Comparison of ENCODE assay signal across 20 cellular contexts in the genomic region with DNA sequence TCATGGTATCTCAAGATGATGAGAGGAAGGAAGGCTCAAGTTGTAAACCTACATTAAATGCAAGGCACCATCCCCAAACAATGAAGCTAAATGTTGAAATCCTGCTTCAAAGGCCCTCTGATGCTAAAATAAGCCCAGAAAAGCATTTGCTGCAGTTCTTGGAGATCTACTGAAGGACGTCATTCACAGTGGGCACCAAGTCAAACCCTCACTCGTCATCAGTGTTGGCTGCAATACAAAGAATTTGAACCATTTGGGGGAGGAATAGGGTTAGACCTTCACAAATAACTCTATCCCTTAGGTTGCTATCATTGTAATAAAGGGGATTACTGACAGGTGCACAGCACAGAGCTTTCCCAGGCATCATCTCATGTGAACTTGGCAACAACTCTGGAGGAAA. TPM values are rescaled to one million over a fixed set of nuclear protein-coding genes. Genes with fewer than 3 reads are reported as not detected.
DNase-seq lines count a peak whose midpoint lies in the region; ATAC-seq and TF ChIP-seq lines count a peak whose summit lies in the region.
"Had no signal": no experiment of that assay in that cellular context is flagged by ENCODE, and none has a peak within 500 bp of the region (broad histone marks: within the 10 kb centered on the region; RNA-seq: fewer than 3 reads in every experiment).

No MANE protein-coding gene starts in this region.

- CTCF ChIA-PET in AG04450 (lab: Charles Lee) = interaction anchor here (0.6 kb wide), 1 partner anchor 28 kb away, joined by 5 read pairs; no protein-coding TSS in a partner anchor

- peaks cover 4% of the 10 kb centered on the region for H3K4me1 ChIP-seq in lower lobe of right lung
- no peaks in the 10 kb centered on the region for H3K4me1 ChIP-seq in foreskin keratinocyte
- no peaks in the 10 kb centered on the region for H3K4me1 ChIP-seq in hepatocyte (ENCODE audit: insufficient read depth)
- H3K4me1 ChIP-seq: sigmoid colon had no signal

- ATAC-seq in lower lobe of right lung = peak; percentile 47 to 84
- ATAC-seq in foreskin keratinocyte = no peak
- ATAC-seq: effector memory CD8-positive, alpha-beta T cell; Panc1 had no signal

- no peaks in the 10 kb centered on the region for H3K9me2 ChIP-seq in hepatocyte (replicated peaks; ENCODE audit: insufficient read depth)

- H3K4me1 Mint-ChIP-seq in chondrocyte (ENCODE audit: low read depth) = peaks cover 5% of the 10 kb centered on the region
- H3K4me1 Mint-ChIP-seq: mesothelial cell of epicardium had no signal

- H3K27me3 Mint-ChIP-seq in chondrocyte (ENCODE audit: low read depth) = no peaks in the 10 kb centered on the region
- H3K27me3 Mint-ChIP-seq: effector memory CD8-positive, alpha-beta T cell had no signal

- no peak for TF ChIP-seq CTCF in AG04450 (IDR thresholded peaks at IDR 0.05; ENCODE audit: low read depth, low read length)
- TF ChIP-seq CTCF in brain microvascular endothelial cell (IDR thresholded peaks at IDR 0.05; ENCODE audit: low read depth, low read length, missing control alignments) = no peak
- TF ChIP-seq CTCF in lower lobe of right lung (IDR thresholded peaks at IDR 0.05) = no peak
- no peak for TF ChIP-seq CTCF in foreskin keratinocyte (conservative IDR thresholded peaks at IDR 0.05)
- TF ChIP-seq CTCF in chondrocyte (IDR thresholded peaks at IDR 0.05) = no peak
- no peak for TF ChIP-seq CTCF in hepatocyte (IDR thresholded peaks at IDR 0.05; ENCODE audit: poor library complexity)

- no peaks in the 10 kb centered on the region for H4K20me1 ChIP-seq in hepatocyte (ENCODE audit: insufficient read depth, poor library complexity, severe bottlenecking)

- no peaks in the 10 kb centered on the region for H3K79me2 ChIP-seq in hepatocyte

- H3K36me3 Mint-ChIP-seq in chondrocyte (ENCODE audit: low read depth) = no peaks in the 10 kb centered on the region
- H3K36me3 Mint-ChIP-seq: mesothelial cell of epicardium had no signal

- DNase-seq in AG04450 (ENCODE audit: low read depth, low spot score) = peak; percentile 71
- peak; percentile 65 for DNase-seq in HCEC 1CT
- peak; percentile 52 for DNase-seq in brain microvascular endothelial cell
- DNase-seq in lower lobe of right lung = no peak
- DNase-seq in SW 1271 (lab: John Stamatoyannopoulos, UW) = no peak
- no peak for DNase-seq in foreskin keratinocyte
- DNase-seq in chondrocyte (ENCODE audit: low spot score) = no peak
- no peak for DNase-seq in hepatocyte (ENCODE audit: low spot score)
- DNase-seq: activated CD4-positive, alpha-beta T cell treated with anti-CD3 and anti-CD28 coated beads, Interleukin-2, amount 50 U/mL, for 48 hours; activated naive CD4-positive, alpha-beta T cell treated with anti-CD3 and anti-CD28 coated beads, Interleukin-2, amount 50 U/mL, for 16 hours; activated T-cell treated with anti-CD3 and anti-CD28 coated beads, Interleukin-2, amount 50 U/mL, for 1 hour; AML-193; effector memory CD8-positive, alpha-beta T cell; GDM1; H7; NCI-H2029; NCI-H524 treated with DMSO at 0.1 percent for 48 hours; sigmoid colon had no signal

- POLR2A ChIA-PET in AG04450 (lab: Yijun Ruan, JAX) = interaction anchor here (0.8 kb wide), 1 partner anchor 9 kb away, joined by 3 read pairs; no protein-coding TSS in a partner anchor

- intact Hi-C loops in lower lobe of right lung (cut with DNase I) = no loop called here

- H3K4me3 Mint-ChIP-seq in chondrocyte (ENCODE audit: unreplicated experiment) = no peak overlapping the region
- H3K4me3 Mint-ChIP-seq: effector memory CD8-positive, alpha-beta T cell; mesothelial cell of epicardium had no signal

- H3K9me3 Mint-ChIP-seq in chondrocyte (ENCODE audit: low read depth) = no peaks in the 10 kb centered on the region
- H3K9me3 Mint-ChIP-seq: effector memory CD8-positive, alpha-beta T cell; mesothelial cell of epicardium had no signal

- H3K27ac ChIP-seq in AG04450 (ENCODE audit: low read depth, low read length) = no peak overlapping the region
- H3K27ac ChIP-seq in brain microvascular endothelial cell = no peak overlapping the region
- peak overlapping the region; percentile 26 for H3K27ac ChIP-seq in lower lobe of right lung
- H3K27ac ChIP-seq in foreskin keratinocyte = no peak overlapping the region
- H3K27ac ChIP-seq in hepatocyte = no peak overlapping the region
- H3K27ac ChIP-seq: sigmoid colon had no signal

- no peak overlapping the region for H3K27ac Mint-ChIP-seq in chondrocyte (ENCODE audit: unreplicated experiment)
- H3K27ac Mint-ChIP-seq: effector memory CD8-positive, alpha-beta T cell; mesothelial cell of epicardium had no signal

- 90% methylated on average over 2 of the region's 2 CpGs for WGBS in hepatocyte (ENCODE audit: low lambda C conversion rate, missing lambda C conversion rate)

- H2AFZ ChIP-seq in hepatocyte = no peak overlapping the region

- in situ Hi-C loops in brain microvascular endothelial cell (cut with HindIII; ENCODE audit: low pct_ligation_motif_present, low sequenced_read_pairs) = no loop called here

- H3K4me2 ChIP-seq in hepatocyte = no peak overlapping the region

- H3K36me3 ChIP-seq in brain microvascular endothelial cell (replicated peaks) (no peaks in the 10 kb centered on the region), lower lobe of right lung (no peaks in the 10 kb centered on the region), hepatocyte (replicated peaks; ENCODE audit: insufficient read depth, low read depth) (no peaks in the 10 kb centered on the region)
- H3K36me3 ChIP-seq: sigmoid colon had no signal

- H3K27me3 ChIP-seq in AG04450 (ENCODE audit: control insufficient read depth, insufficient read depth, low read length) (no peaks in the 10 kb centered on the region), brain microvascular endothelial cell (replicated peaks) (no peaks in the 10 kb centered on the region), lower lobe of right lung (ENCODE audit: low read depth) (no peaks in the 10 kb centered on the region), foreskin keratinocyte (no peaks in the 10 kb centered on the region), hepatocyte (no peaks in the 10 kb centered on the region)
- H3K27me3 ChIP-seq: sigmoid colon had no signal

- H3K9me3 ChIP-seq in AG04450 (ENCODE audit: control insufficient read depth, insufficient read depth, low read length) (no peaks in the 10 kb centered on the region), lower lobe of right lung (no peaks in the 10 kb centered on the region), hepatocyte (ENCODE audit: low read depth) (no peaks in the 10 kb centered on the region)
- H3K9me3 ChIP-seq: sigmoid colon had no signal

- H3K4me3 ChIP-seq in AG04450 (ENCODE audit: low read depth, low read length) (no peak overlapping the region), brain microvascular endothelial cell (ENCODE audit: low read depth, low read length) (no peak overlapping the region), lower lobe of right lung (no peak overlapping the region), hepatocyte (no peak overlapping the region)
- H3K4me3 ChIP-seq: sigmoid colon had no signal

RNA-seq across cellular contexts. Expression of a gene that starts 9.3 kb away (rescaled TPM):
- polyA plus RNA-seq in AG04450 (2011; rRNA removed) = 11.4 and 12.9 TPM in 2 replicates
- polyA minus RNA-seq in AG04450 (2011; rRNA and poly(A)+ RNA removed) = 8.2 and 11.6 TPM in 2 replicates
- total RNA-seq in lower lobe of right lung = 71.1 TPM
- 11.1 and 16.0 TPM in 2 replicates for total RNA-seq in foreskin keratinocyte
- polyA plus RNA-seq in foreskin keratinocyte = 3.2 and 3.9 TPM in 2 replicates
- 20.6 to 23.2 TPM (median 21.2 TPM) in 3 replicates for total RNA-seq in chondrocyte
- total RNA-seq in hepatocyte = 23.9 and 27.4 TPM in 2 replicates
- polyA plus RNA-seq in hepatocyte = 6.4 and 10.3 TPM in 2 replicates

Comparison
In these comparisons a context has a peak if more than half of its experiments do, and no peak if none do; other contexts are left out.
1. DNase-seq: peak in AG04450 (single experiment), HCEC 1CT (single experiment) and brain microvascular endothelial cell (single experiment); none in lower lobe of right lung (single experiment), SW 1271 (0 of 2), foreskin keratinocyte (0 of 2), chondrocyte (single experiment) and hepatocyte (single experiment).